In the genomic region with DNA sequence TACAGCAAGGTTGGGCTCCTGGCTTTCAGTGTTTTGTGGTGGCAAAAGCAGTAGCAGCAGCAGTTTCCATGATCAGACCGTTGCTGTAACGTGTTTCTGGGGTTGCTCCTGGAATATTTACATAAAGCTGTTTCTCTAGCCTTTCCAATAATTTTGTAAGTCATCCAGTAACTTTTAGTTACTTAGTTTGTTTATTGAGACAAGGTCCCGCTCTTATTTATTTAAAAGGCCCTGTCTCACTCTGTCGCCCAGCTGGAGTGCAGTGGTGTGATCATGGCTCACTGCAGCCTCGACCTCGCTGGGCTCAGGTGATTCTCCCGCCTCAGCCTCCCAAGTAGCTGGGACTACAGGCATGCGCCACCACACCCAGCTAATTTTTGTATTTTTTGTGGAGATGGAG, we compare ENCODE assay signal across 25 cellular contexts. TPM values are rescaled to one million over a fixed set of nuclear protein-coding genes. Genes with fewer than 3 reads are reported as not detected.
DNase-seq lines count a peak whose midpoint lies in the region; ATAC-seq, FAIRE-seq and TF ChIP-seq lines count a peak whose summit lies in the region.
"Had no signal": no experiment of that assay in that cellular context is flagged by ENCODE, and none has a peak within 500 bp of the region (broad histone marks: within the 10 kb centered on the region; RNA-seq: fewer than 3 reads in every experiment).

No MANE protein-coding gene starts in this region.

- no peak for FAIRE-seq in HepG2 (lab: Jason Lieb, UNC)
- FAIRE-seq: A204.1, GM12878, GM12892, GM18507 had no signal

- H3K4me3 ChIP-seq in HepG2 (replicated peaks in 1 of 3; ENCODE audit: insufficient read depth in 1 of 3, low read depth in 2 of 3, low read length in 3 of 3) (no peak overlapping the region), right lobe of liver (no peak overlapping the region), OCI-LY7 (ENCODE audit: low read depth, low read length, poor library complexity, severe bottlenecking) (no peak overlapping the region)
- H3K4me3 ChIP-seq: BLaER1, GM12878 had no signal

- ATAC-seq in left lobe of liver: peak; percentile 73
- ATAC-seq in HepG2: peak; percentile 76
- peak; percentile 76 to 84 (median 80) for ATAC-seq in right lobe of liver
- ATAC-seq: GM12878 had no signal

- no peak overlapping the region for H3K27ac ChIP-seq in HepG2 (ENCODE audit: extremely low read length, insufficient read depth, low read length)
- peak overlapping the region in 2 of 3 donors; percentile 12 to 39 for H3K27ac ChIP-seq in right lobe of liver
- H3K27ac ChIP-seq in OCI-LY7 (ENCODE audit: low read depth, low read length, poor library complexity, severe bottlenecking): no peak overlapping the region
- H3K27ac ChIP-seq: BLaER1 had no signal

- intact Hi-C loops in HepG2 (cut with micrococcal nuclease; ENCODE audit: unreplicated experiment): no loop called here
- intact Hi-C loops in right lobe of liver (cut with DNase I): no loop called here
- intact Hi-C loops in OCI-LY7 (cut with micrococcal nuclease; ENCODE audit: unreplicated experiment): no loop called here

- H3K9me3 ChIP-seq in HepG2 (ENCODE audit: low read length): peaks cover 12% of the 10 kb centered on the region
- no peaks in the 10 kb centered on the region for H3K9me3 ChIP-seq in right lobe of liver
- H3K9me3 ChIP-seq in OCI-LY7 (ENCODE audit: low read length): peaks cover 13% of the 10 kb centered on the region; the same call in 1 of the 2 replicates
- H3K9me3 ChIP-seq: BE2C had no signal

- no peaks in the 10 kb centered on the region; a peak in 1 of 5 replicates for H3K27me3 ChIP-seq in HepG2 (ENCODE audit: control insufficient read depth in 1 of 2, insufficient read depth in 2 of 2, low read length in 2 of 2)
- H3K27me3 ChIP-seq in right lobe of liver: no peaks in the 10 kb centered on the region
- H3K27me3 ChIP-seq: BE2C, BLaER1 had no signal

- H3K36me3 ChIP-seq in HepG2 (replicated peaks in 1 of 2; ENCODE audit: control insufficient read depth in 1 of 2, insufficient read depth in 2 of 2, low read length in 2 of 2): no peaks in the 10 kb centered on the region
- no peaks in the 10 kb centered on the region for H3K36me3 ChIP-seq in right lobe of liver
- no peaks in the 10 kb centered on the region for H3K36me3 ChIP-seq in OCI-LY7 (ENCODE audit: insufficient read depth, low read length)
- H3K36me3 ChIP-seq: BE2C, BLaER1 had no signal

- BruUV-seq in HepG2 (replicated peaks; lab: Mats Ljungman, UMichigan): no TSS peak
- no TSS peak for BruUV-seq in OCI-LY7 (replicated peaks; lab: Mats Ljungman, UMichigan)

- no peaks in the 10 kb centered on the region for H3K79me2 ChIP-seq in HepG2 (ENCODE audit: insufficient read depth, low read length)
- H3K79me2 ChIP-seq in OCI-LY7 (ENCODE audit: insufficient read depth, low read depth, low read length): no peaks in the 10 kb centered on the region

- CTCF ChIA-PET in HepG2 (lab: Yijun Ruan, JAX; ENCODE audit: low intra/inter-chr PET ratio, low total read pairs) (no interaction called here), OCI-LY7 (lab: Charles Lee; ENCODE audit: unreplicated experiment) (no interaction called here)

- 14% methylated on average over 8 of the region's 8 CpGs for WGBS in HepG2 (ENCODE audit: low lambda C conversion rate)
- WGBS in right lobe of liver (ENCODE audit: insufficient coverage, low coverage, low lambda C conversion rate, missing lambda C conversion rate): 65% methylated on average over 7 of the region's 8 CpGs

- H2AFZ ChIP-seq in HepG2 (ENCODE audit: low read length) (no peak overlapping the region), OCI-LY7 (ENCODE audit: low read length) (no peak overlapping the region)

- POLR2A ChIA-PET in HepG2 (lab: Yijun Ruan, JAX): no interaction called here
- POLR2A ChIA-PET in OCI-LY7 (lab: Charles Lee): no interaction called here

- TF ChIP-seq CTCF in HepG2 (CRISPR knock-in tag; IDR thresholded peaks at IDR 0.05) (no peak), right lobe of liver (IDR thresholded peaks at IDR 0.05) (no peak), OCI-LY7 (conservative IDR thresholded peaks at IDR 0.05; ENCODE audit: low read length) (no peak)

- H4K20me1 ChIP-seq in HepG2 (ENCODE audit: insufficient read depth, low read length): no peaks in the 10 kb centered on the region
- H4K20me1 ChIP-seq in OCI-LY7 (ENCODE audit: insufficient read depth, low read length): no peaks in the 10 kb centered on the region
- H4K20me1 ChIP-seq: BLaER1 had no signal

- TF ChIP-seq EP300 in HepG2 (IDR thresholded peaks at IDR 0.05; ENCODE audit: low read depth in 2 of 2, low read length in 2 of 2): no peak
- no peak for TF ChIP-seq EP300 in HepG2 (CRISPR knock-in tag; IDR thresholded peaks at IDR 0.05; ENCODE audit: borderline replicate concordance)

- H3K4me2 ChIP-seq in HepG2 (ENCODE audit: low read depth, low read length) (peak overlapping the region; percentile 25), OCI-LY7 (ENCODE audit: low read length) (no peak overlapping the region)
- H3K4me2 ChIP-seq: BLaER1 had no signal

- no peak for TF ChIP-seq POLR2A in HepG2 (IDR thresholded peaks at IDR 0.05; ENCODE audit: insufficient read depth in 1 of 2, low read depth in 2 of 2, low read length in 2 of 2)
- no peak for TF ChIP-seq POLR2A in right lobe of liver (IDR thresholded peaks at IDR 0.05)

- H3K9me2 ChIP-seq in OCI-LY7 (ENCODE audit: insufficient read depth, low read length): no peaks in the 10 kb centered on the region

- H3K9ac ChIP-seq in HepG2 (ENCODE audit: insufficient read depth, low read depth, low read length): no peak overlapping the region
- H3K9ac ChIP-seq: BLaER1 had no signal

- DNase-seq in left lobe of liver (ENCODE audit: low spot score) (no peak), HepG2 (ENCODE audit: low spot score) (no peak), right lobe of liver (peak; percentile 30 to 59 (median 49)), OCI-LY7 (ENCODE audit: low spot score) (no peak)
- DNase-seq in stimulated activated CD4-positive, alpha-beta T cell treated with anti-CD3 and anti-CD28 coated beads, Interleukin-12 subunit alpha, Interleukin-12 subunit beta, amount 100 ng/mL, for 4 hours: no peak
- DNase-seq: 8988T; ACHN; BE2C; C1 segment of cervical spinal cord; CD4-positive, alpha-beta memory T cell; CD4-positive, CD25-positive, alpha-beta regulatory T cell; CD8-positive, alpha-beta memory T cell; COR-L47; DMS 273 treated with DMSO at 0.1 percent for 48 hours; DMS153; DMS53; DMS79; DND-41; EL; GDM1 had no signal

- TF ChIP-seq RAD21 in HepG2 (CRISPR knock-in tag; IDR thresholded peaks at IDR 0.05): no peak

- H3K4me1 ChIP-seq in HepG2 (ENCODE audit: insufficient read depth, low read length) (0 out of 2 replicates have a peak, but pooled peaks cover 10% of the 10 kb centered on the region), right lobe of liver (peaks cover 0 to 15% (median 7%) of the 10 kb centered on the region in 4 donors), OCI-LY7 (ENCODE audit: insufficient read depth, low read length, poor library complexity, severe bottlenecking) (no peaks in the 10 kb centered on the region)
- H3K4me1 ChIP-seq: BE2C, BLaER1 had no signal

- in situ Hi-C loops in HepG2 (cut with HindIII; ENCODE audit: extremely low pct_ligation_motif_present, low pct_unique_long_range_greater_than_20kb): no loop called here

RNA-seq across cellular contexts. Expression of a gene that starts 8.8 kb away (rescaled TPM):
- 4.0 TPM for total RNA-seq in left lobe of liver
- total RNA-seq in HepG2 (2016; rRNA removed; fragmentation: Illumina TruSeq; extraction: Trizol): 4.8 and 9.4 TPM in 2 replicates
- 0.91 and 1.9 TPM in 2 replicates for total RNA-seq in HepG2 (2016; cell fraction: cytosol; rRNA removed; fragmentation: Illumina TruSeq; extraction: Trizol; ENCODE audit: low read depth)
- 4.2 and 6.7 TPM in 2 replicates for total RNA-seq in HepG2 (2016; cell fraction: insoluble cytoplasmic fraction; rRNA removed; fragmentation: Illumina TruSeq; extraction: Trizol)
- total RNA-seq in HepG2 (2016; cell fraction: membrane; rRNA removed; fragmentation: Illumina TruSeq; extraction: Trizol): 3.0 and 3.6 TPM in 2 replicates
- 4.6 and 5.9 TPM in 2 replicates for total RNA-seq in HepG2 (2016; cell fraction: nucleus; rRNA removed; fragmentation: Illumina TruSeq; extraction: Trizol)
- polyA plus RNA-seq in HepG2 (2011; rRNA removed): 2.7 and 2.8 TPM in 2 replicates
- polyA plus RNA-seq in HepG2 (2011; cell fraction: cytosol; rRNA removed): 2.1 and 2.8 TPM in 2 replicates
- polyA plus RNA-seq in HepG2 (2011; cell fraction: nucleus; rRNA removed): 2.8 and 3.8 TPM in 2 replicates
- 1.3 and 1.5 TPM in 2 replicates for polyA plus RNA-seq in HepG2 (2012)
- polyA plus RNA-seq in HepG2 (2016; cell fraction: cytosol; fragmentation: Illumina TruSeq; extraction: Trizol; ENCODE audit: low read depth): 0.27 and 0.34 TPM in 2 replicates
- polyA plus RNA-seq in HepG2 (2016; cell fraction: insoluble cytoplasmic fraction; fragmentation: Illumina TruSeq; extraction: Trizol; ENCODE audit: low read depth): 3.4 and 4.6 TPM in 2 replicates
- 0.93 and 1.1 TPM in 2 replicates for polyA plus RNA-seq in HepG2 (2016; cell fraction: membrane; fragmentation: Illumina TruSeq; extraction: Trizol; ENCODE audit: low read depth)
- 4.0 and 5.1 TPM in 2 replicates for polyA plus RNA-seq in HepG2 (2016; cell fraction: nucleus; fragmentation: Illumina TruSeq; extraction: Trizol; ENCODE audit: insufficient read depth, low read depth)
- 9.6 and 27.2 TPM in 2 replicates for polyA minus RNA-seq in HepG2 (2011; rRNA and poly(A)+ RNA removed; ENCODE audit: low replicate concordance)
- 2.6 and 5.5 TPM in 2 replicates for polyA minus RNA-seq in HepG2 (2011; cell fraction: cytosol; rRNA and poly(A)+ RNA removed)
- 5.7 and 8.0 TPM in 2 replicates for polyA minus RNA-seq in HepG2 (2011; cell fraction: nucleus; rRNA and poly(A)+ RNA removed)
- 10 to 100 TPM in 2 of 6 experiments, 1 to 10 TPM in 4; 3.2 to 13.3 (median 5.0) TPM for total RNA-seq in right lobe of liver
- 29.0 and 31.8 TPM in 2 replicates for total RNA-seq in OCI-LY7 (2014; rRNA removed; shearing (Covaris generic))
- 41.9 and 42.0 TPM in 2 replicates for total RNA-seq in OCI-LY7 (2022)

RNA-seq across cellular contexts. Expression of a gene that starts 31.4 kb away (rescaled TPM):
- total RNA-seq in left lobe of liver (42.6 TPM), HepG2 (2016; rRNA removed; fragmentation: Illumina TruSeq; extraction: Trizol) (123 and 213 TPM in 2 replicates), right lobe of liver (10 to 100 TPM; 47.0 to 73.9 (median 51.6) TPM), OCI-LY7 (2022) (92.9 and 101 TPM in 2 replicates)
- 48.6 and 51.6 TPM in 2 replicates for total RNA-seq in HepG2 (2016; cell fraction: cytosol; rRNA removed; fragmentation: Illumina TruSeq; extraction: Trizol; ENCODE audit: low read depth)
- 118 and 236 TPM in 2 replicates for total RNA-seq in HepG2 (2016; cell fraction: insoluble cytoplasmic fraction; rRNA removed; fragmentation: Illumina TruSeq; extraction: Trizol)
- 139 and 157 TPM in 2 replicates for total RNA-seq in HepG2 (2016; cell fraction: membrane; rRNA removed; fragmentation: Illumina TruSeq; extraction: Trizol)
- total RNA-seq in HepG2 (2016; cell fraction: nucleus; rRNA removed; fragmentation: Illumina TruSeq; extraction: Trizol): 60.2 and 70.4 TPM in 2 replicates
- polyA plus RNA-seq in HepG2 (2011; rRNA removed): 52.9 and 70.8 TPM in 2 replicates
- polyA plus RNA-seq in HepG2 (2011; cell fraction: cytosol; rRNA removed): 23.7 and 50.4 TPM in 2 replicates
- 8.8 and 16.4 TPM in 2 replicates for polyA plus RNA-seq in HepG2 (2011; cell fraction: nucleus; rRNA removed)
- polyA plus RNA-seq in HepG2 (2012): 48.0 and 60.4 TPM in 2 replicates
- polyA plus RNA-seq in HepG2 (2016; cell fraction: cytosol; fragmentation: Illumina TruSeq; extraction: Trizol; ENCODE audit: low read depth): 47.2 and 48.8 TPM in 2 replicates
- 150 and 158 TPM in 2 replicates for polyA plus RNA-seq in HepG2 (2016; cell fraction: insoluble cytoplasmic fraction; fragmentation: Illumina TruSeq; extraction: Trizol; ENCODE audit: low read depth)
- polyA plus RNA-seq in HepG2 (2016; cell fraction: membrane; fragmentation: Illumina TruSeq; extraction: Trizol; ENCODE audit: low read depth): 82.4 and 95.9 TPM in 2 replicates
- 65.7 and 70.7 TPM in 2 replicates for polyA plus RNA-seq in HepG2 (2016; cell fraction: nucleus; fragmentation: Illumina TruSeq; extraction: Trizol; ENCODE audit: insufficient read depth, low read depth)
- polyA minus RNA-seq in HepG2 (2011; rRNA and poly(A)+ RNA removed; ENCODE audit: low replicate concordance): 44.0 and 58.4 TPM in 2 replicates
- polyA minus RNA-seq in HepG2 (2011; cell fraction: cytosol; rRNA and poly(A)+ RNA removed): 55.9 and 73.0 TPM in 2 replicates
- 42.1 and 61.3 TPM in 2 replicates for polyA minus RNA-seq in HepG2 (2011; cell fraction: nucleus; rRNA and poly(A)+ RNA removed)
- total RNA-seq in OCI-LY7 (2014; rRNA removed; shearing (Covaris generic)): 48.0 and 68.3 TPM in 2 replicates

Comparison
In these comparisons a context has a peak if more than half of its experiments do, and no peak if none do; other contexts are left out.
1. DNase-seq: peak in right lobe of liver (3 of 3); none in left lobe of liver (single experiment), HepG2 (single experiment), OCI-LY7 (single experiment) and stimulated activated CD4-positive, alpha-beta T cell treated with anti-CD3 and anti-CD28 coated beads, Interleukin-12 subunit alpha, Interleukin-12 subunit beta, amount 100 ng/mL, for 4 hours (single experiment).
2. H3K27ac ChIP-seq: peak in right lobe of liver (2 of 3); none in HepG2 (single experiment) and OCI-LY7 (single experiment).
3. Peak in every context shown above with its lines, with median percentiles within 50 percentile points of each other: ATAC-seq.